In genomic region chr18:79068946-79069791, GRCh38 we compare ENCODE assay signal across 8 cellular contexts. TPM values are rescaled to one million over a fixed set of nuclear protein-coding genes. Genes with fewer than 3 reads are reported as not detected.
A peak's percentile ranks its signal among the peaks of the same experiment; 100 is the strongest.
DNase-seq lines count a peak whose midpoint lies in the region; TF ChIP-seq lines count a peak whose summit lies in the region.

A gene with protein sequence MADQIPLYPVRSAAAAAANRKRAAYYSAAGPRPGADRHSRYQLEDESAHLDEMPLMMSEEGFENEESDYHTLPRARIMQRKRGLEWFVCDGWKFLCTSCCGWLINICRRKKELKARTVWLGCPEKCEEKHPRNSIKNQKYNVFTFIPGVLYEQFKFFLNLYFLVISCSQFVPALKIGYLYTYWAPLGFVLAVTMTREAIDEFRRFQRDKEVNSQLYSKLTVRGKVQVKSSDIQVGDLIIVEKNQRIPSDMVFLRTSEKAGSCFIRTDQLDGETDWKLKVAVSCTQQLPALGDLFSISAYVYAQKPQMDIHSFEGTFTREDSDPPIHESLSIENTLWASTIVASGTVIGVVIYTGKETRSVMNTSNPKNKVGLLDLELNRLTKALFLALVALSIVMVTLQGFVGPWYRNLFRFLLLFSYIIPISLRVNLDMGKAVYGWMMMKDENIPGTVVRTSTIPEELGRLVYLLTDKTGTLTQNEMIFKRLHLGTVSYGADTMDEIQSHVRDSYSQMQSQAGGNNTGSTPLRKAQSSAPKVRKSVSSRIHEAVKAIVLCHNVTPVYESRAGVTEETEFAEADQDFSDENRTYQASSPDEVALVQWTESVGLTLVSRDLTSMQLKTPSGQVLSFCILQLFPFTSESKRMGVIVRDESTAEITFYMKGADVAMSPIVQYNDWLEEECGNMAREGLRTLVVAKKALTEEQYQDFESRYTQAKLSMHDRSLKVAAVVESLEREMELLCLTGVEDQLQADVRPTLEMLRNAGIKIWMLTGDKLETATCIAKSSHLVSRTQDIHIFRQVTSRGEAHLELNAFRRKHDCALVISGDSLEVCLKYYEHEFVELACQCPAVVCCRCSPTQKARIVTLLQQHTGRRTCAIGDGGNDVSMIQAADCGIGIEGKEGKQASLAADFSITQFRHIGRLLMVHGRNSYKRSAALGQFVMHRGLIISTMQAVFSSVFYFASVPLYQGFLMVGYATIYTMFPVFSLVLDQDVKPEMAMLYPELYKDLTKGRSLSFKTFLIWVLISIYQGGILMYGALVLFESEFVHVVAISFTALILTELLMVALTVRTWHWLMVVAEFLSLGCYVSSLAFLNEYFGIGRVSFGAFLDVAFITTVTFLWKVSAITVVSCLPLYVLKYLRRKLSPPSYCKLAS (plus strand): TSS chr18:79069394. CDS start chr18:79069411, 17 bp downstream.

- H3K4me3 Mint-ChIP-seq in HFFc6, result peak within 1 kb of the TSS; percentile 93
- peak within 1 kb of the TSS; percentile 96 for H3K4me3 Mint-ChIP-seq in activated naive CD8-positive, alpha-beta T cell
- H3K4me3 Mint-ChIP-seq in glutamatergic neuron (ENCODE audit: unreplicated experiment), result peak within 1 kb of the TSS; percentile 92
- H3K4me3 Mint-ChIP-seq in osteocyte (ENCODE audit: unreplicated experiment), result peak within 1 kb of the TSS; percentile 83

- peak within 1 kb of the TSS; percentile 99 for H3K4me3 ChIP-seq in GM08714 (ENCODE audit: low read length)
- peak within 1 kb of the TSS; percentile 97 for H3K4me3 ChIP-seq in NB4 (ENCODE audit: low read depth, low read length)
- H3K4me3 ChIP-seq in thymus (ENCODE audit: low read length), result peak within 1 kb of the TSS; percentile 58

- TF ChIP-seq CTCF in HFFc6 (IDR thresholded peaks at IDR 0.05) (peak; percentile 23; the same call in 1 of the 2 replicates), NB4 (IDR thresholded peaks at IDR 0.05; ENCODE audit: low read depth, low read length) (no peak), glutamatergic neuron (IDR thresholded peaks at IDR 0.05; ENCODE audit: partially characterized antibody, unreplicated experiment) (peak; percentile 13), osteocyte (IDR thresholded peaks at IDR 0.05) (no peak)

- WGBS in thymus, result under 1% methylated on average over 118 of the region's 118 CpGs

- H3K27me3 ChIP-seq in thymus (ENCODE audit: control insufficient read depth, insufficient read depth), result no peaks in the 10 kb centered on the region

- peak within 1 kb of the TSS; percentile 94 for H3K27ac ChIP-seq in thymus (ENCODE audit: low read depth)

- H3K27ac Mint-ChIP-seq in HFFc6 (peak within 1 kb of the TSS; percentile 80), glutamatergic neuron (ENCODE audit: unreplicated experiment) (peak within 1 kb of the TSS; percentile 93), osteocyte (ENCODE audit: unreplicated experiment) (peak within 1 kb of the TSS; percentile 91)
- H3K27ac Mint-ChIP-seq in activated naive CD8-positive, alpha-beta T cell, result peak within 1 kb of the TSS; percentile 99

- peaks cover 4% of the 10 kb centered on the region for H3K4me1 ChIP-seq in thymus (ENCODE audit: control insufficient read depth, insufficient read depth, low read length)

- H3K36me3 ChIP-seq in thymus (ENCODE audit: control insufficient read depth, insufficient read depth), result peaks cover 9% of the 10 kb centered on the region

- no peaks in the 10 kb centered on the region for H3K9me3 ChIP-seq in thymus (ENCODE audit: control insufficient read depth)

- H3K4me1 Mint-ChIP-seq in HFFc6 (ENCODE audit: low read depth) (peaks cover 10% of the 10 kb centered on the region), glutamatergic neuron (ENCODE audit: low read depth, unreplicated experiment) (peaks cover 12% of the 10 kb centered on the region), osteocyte (ENCODE audit: unreplicated experiment) (peaks cover 18% of the 10 kb centered on the region)
- H3K4me1 Mint-ChIP-seq in activated naive CD8-positive, alpha-beta T cell (ENCODE audit: low read depth), result peaks cover 41% of the 10 kb centered on the region

- TF ChIP-seq POLR2A in NB4 (IDR thresholded peaks at IDR 0.05; ENCODE audit: extremely low read depth, insufficient read length), result peak; percentile 26

- no peaks in the 10 kb centered on the region; the same call in none of the 2 replicates for H3K27me3 Mint-ChIP-seq in HFFc6 (ENCODE audit: insufficient read depth)
- H3K27me3 Mint-ChIP-seq in activated naive CD8-positive, alpha-beta T cell, result peaks cover 3% of the 10 kb centered on the region
- H3K27me3 Mint-ChIP-seq in glutamatergic neuron (ENCODE audit: unreplicated experiment), result peaks cover 27% of the 10 kb centered on the region
- no peaks in the 10 kb centered on the region for H3K27me3 Mint-ChIP-seq in osteocyte (ENCODE audit: unreplicated experiment)

- H3K9me3 Mint-ChIP-seq in HFFc6 (peaks cover 27% of the 10 kb centered on the region), glutamatergic neuron (ENCODE audit: unreplicated experiment) (peaks cover 37% of the 10 kb centered on the region), osteocyte (ENCODE audit: unreplicated experiment) (peaks cover 4% of the 10 kb centered on the region)
- H3K9me3 Mint-ChIP-seq in activated naive CD8-positive, alpha-beta T cell (ENCODE audit: low read depth), result no peaks in the 10 kb centered on the region

- peaks cover 14% of the 10 kb centered on the region; the same call in 1 of the 2 replicates for H3K36me3 Mint-ChIP-seq in HFFc6 (ENCODE audit: low read depth)
- peaks cover 25% of the 10 kb centered on the region for H3K36me3 Mint-ChIP-seq in activated naive CD8-positive, alpha-beta T cell
- H3K36me3 Mint-ChIP-seq in glutamatergic neuron (ENCODE audit: unreplicated experiment), result peaks cover 40% of the 10 kb centered on the region
- H3K36me3 Mint-ChIP-seq in osteocyte (ENCODE audit: unreplicated experiment), result no peaks in the 10 kb centered on the region

- DNase-seq in HFFc6 (peak; percentile 95), NB4 (ENCODE audit: low read depth) (peak; percentile 96), SKM-1 treated with dmso at 0.1 percent for 144 hours (lab: John Stamatoyannopoulos, UW; ENCODE audit: unreplicated experiment) (peak; percentile 97), glutamatergic neuron (peak; percentile 99), osteocyte (ENCODE audit: extremely low spot score, unreplicated experiment) (peak; percentile 100)

RNA-seq across cellular contexts. Expression of the gene that starts here (rescaled TPM):
- 10 to 100 TPM in 5 of 6 experiments, 1 to 10 TPM in 1; 9.0 to 11.2 (median 10.5) TPM for total RNA-seq in HFFc6 (2021; fragmentation: NEBNext Ultra II Directional; extraction: Animal tissue kit (Norgen Biotek cat#: 25700))
- total RNA-seq in glutamatergic neuron (ENCODE audit: unreplicated experiment), result 62.6 TPM
- 27.3 and 27.4 TPM in 2 replicates for total RNA-seq in osteocyte
- polyA plus RNA-seq in thymus, result 14.9 TPM

Comparison
In these comparisons a context has a peak if more than half of its experiments do, and no peak if none do; other contexts are left out.
1. Peak in every context shown above with its lines: DNase-seq, H3K4me3 ChIP-seq and H3K27ac ChIP-seq.
2. CTCF ChIP-seq: peak in HFFc6 (single experiment) and glutamatergic neuron (single experiment); none in NB4 (single experiment) and osteocyte (single experiment).